23 cellular contexts compared by ENCODE assay signal in the genomic region with DNA sequence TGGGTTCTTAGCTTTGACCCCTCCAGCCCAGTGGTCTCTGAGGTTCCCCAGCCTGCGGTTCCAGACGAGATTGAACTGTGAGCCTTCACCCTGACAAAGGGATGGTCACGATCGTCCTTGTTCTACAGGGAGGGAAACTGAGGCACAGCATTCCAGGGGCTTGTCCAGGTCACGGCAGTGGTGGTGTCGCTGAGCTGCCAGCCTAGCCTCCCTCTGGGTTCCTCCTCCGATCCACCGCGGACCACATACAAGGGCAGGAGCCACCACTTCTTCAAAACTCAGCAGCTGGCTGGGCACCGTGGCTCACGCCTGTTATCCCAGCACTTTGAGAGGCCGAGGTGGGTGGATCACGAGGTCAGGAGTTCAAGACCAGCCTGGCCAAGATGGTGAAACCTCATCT. TPM values are rescaled to one million over a fixed set of nuclear protein-coding genes. Genes with fewer than 3 reads are reported as not detected.
A peak's percentile ranks its signal among the peaks of the same experiment; 100 is the strongest.
DNase-seq lines count a peak whose midpoint lies in the region; ATAC-seq, FAIRE-seq and TF ChIP-seq lines count a peak whose summit lies in the region.
"Had no signal": no experiment of that assay in that cellular context is flagged by ENCODE, and none has a peak within 500 bp of the region (broad histone marks: within the 10 kb centered on the region; RNA-seq: fewer than 3 reads in every experiment).

No MANE protein-coding gene starts in this region.

- H3K9ac ChIP-seq in H1 (replicated peaks in 1 of 4; ENCODE audit: extremely low read depth in 1 of 4, low read depth in 3 of 4, low read length in 3 of 4) = no peak overlapping the region
- H3K9ac ChIP-seq: BLaER1 treated with 17β-estradiol and CSF1 and Interleukin-3, amounts not matched to agents 10 nM and 100 nM had no signal

- no peak overlapping the region for H3K18ac ChIP-seq in H1 (ENCODE audit: extremely low read depth, low read length)

- H2BK15ac ChIP-seq in H1 (ENCODE audit: low read length) = no peak overlapping the region

- CTCF ChIA-PET in H1 (lab: Charles Lee; ENCODE audit: partially characterized antibody) = interaction anchor here (1.1 to 1.9 kb wide), 3 partner anchors 34 to 127 kb away, joined by 3 to 5 read pairs (median 4); no protein-coding TSS in a partner anchor

- peaks cover 15 to 19% of the 10 kb centered on the region in 2 experiments for H3K9me3 ChIP-seq in H1 (ENCODE audit: insufficient read depth in 2 of 2, low read depth in 1 of 2, low read length in 1 of 2)
- H3K9me3 ChIP-seq: pancreas had no signal

- no peaks in the 10 kb centered on the region; a peak in 1 of 8 replicates for H3K36me3 ChIP-seq in H1 (ENCODE audit: control insufficient read depth in 2 of 4, insufficient read depth in 4 of 4, low read length in 3 of 4)
- H3K36me3 ChIP-seq: gastrocnemius medialis, HAP-1, pancreas, right atrium auricular region, tibial nerve had no signal

- no peak overlapping the region for H2AK5ac ChIP-seq in H1 (ENCODE audit: low read depth, low read length)

- DNase-seq in cardiac septum (ENCODE audit: low spot score) (peak; percentile 64), Right ventricle myocardium superior (no peak), H1 (ENCODE audit: low read depth in 1 of 2, low spot score in 2 of 2) (peak in 1 of 2 experiments; percentile 22), posterior vena cava (ENCODE audit: low spot score) (peak; percentile 62), Kasumi-1 (lab: John Stamatoyannopoulos, UW) (no peak), NCI-H510A treated with DMSO at 0.1 percent for 48 hours (lab: John Stamatoyannopoulos, UW) (no peak)
- DNase-seq: activated CD4-positive, alpha-beta T cell treated with anti-CD3 and anti-CD28 coated beads for 36 hours; activated naive CD4-positive, alpha-beta T cell; gastrocnemius medialis; Karpas-422; mammary epithelial cell; NCI-H1417 treated with DMSO at 0.1 percent for 48 hours; NCI-H2029 treated with DMSO at 0.1 percent for 48 hours; PC-9; stimulated activated CD4-positive, alpha-beta T cell treated with anti-CD3 and anti-CD28 coated beads, Interleukin-2, amount 100 ng/mL, for 24 hours had no signal

- FAIRE-seq in H1 (lab: Jason Lieb, UNC) = no peak
- FAIRE-seq: GM12878, pancreas had no signal

- 93% methylated on average over 13 of the region's 13 CpGs; no CpG with 5 or more reads in 1 of the 2 experiments for WGBS in H1 (ENCODE audit: extremely low coverage in 1 of 2, insufficient coverage in 1 of 2, insufficient read length in 1 of 2, insufficient replicate concordance in 2 of 2, low coverage in 1 of 2, low lambda C conversion rate in 2 of 2, missing lambda C conversion rate in 1 of 2), 2 experiments

- H3K23me2 ChIP-seq in H1 (ENCODE audit: low read depth, low read length) = no peaks in the 10 kb centered on the region; the same call in 1 of the 2 replicates

- peaks cover 5 to 26% (median 16%) of the 10 kb centered on the region in 4 experiments for H3K4me1 ChIP-seq in H1 (replicated peaks in 1 of 4; ENCODE audit: control insufficient read depth in 3 of 4, insufficient read depth in 4 of 4, low read length in 3 of 4)
- H3K4me1 ChIP-seq: pancreas, right atrium auricular region, tibial nerve had no signal

- no peak overlapping the region for H3K4ac ChIP-seq in H1 (replicated peaks; ENCODE audit: insufficient read length, low read depth, low read length)

- no peak overlapping the region for H4K8ac ChIP-seq in H1 (ENCODE audit: extremely low read depth, insufficient read depth, low read length)

- H3K14ac ChIP-seq in H1 (ENCODE audit: insufficient read length) = no peak overlapping the region

- TF ChIP-seq CTCF in H1 (IDR thresholded peaks at IDR 0.05; ENCODE audit: control extremely low read depth in 1 of 3, insufficient read depth in 1 of 3, low read depth in 1 of 3, low read length in 3 of 3) = no peak

- TF ChIP-seq POLR2A in H1 (IDR thresholded peaks at IDR 0.05; ENCODE audit: control extremely low read depth in 1 of 2, low read depth in 2 of 2, low read length in 2 of 2) = no peak

- ATAC-seq in Right ventricle myocardium superior (ENCODE audit: poor library complexity) (no peak), HG02981 (IDR thresholded peaks at IDR 0.05; ENCODE audit: unreplicated experiment) (no peak)
- ATAC-seq: activated CD4-positive, alpha-beta T cell treated with anti-CD3 and anti-CD28 coated beads for 36 hours; gastrocnemius medialis; GM12878; pancreas; Right ventricle myocardium inferior had no signal

- no peak overlapping the region for H3K27ac ChIP-seq in H1 (ENCODE audit: low read depth, low read length)
- H3K27ac ChIP-seq: BLaER1 treated with 17β-estradiol and CSF1 and Interleukin-3, amounts not matched to agents 10 nM and 100 nM; gastrocnemius medialis; pancreas; PC-9; right atrium auricular region; tibial nerve had no signal

- peak overlapping the region; percentile 2 for H4K91ac ChIP-seq in H1 (replicated peaks; ENCODE audit: insufficient read length, low read length)

- H2BK120ac ChIP-seq in H1 (replicated peaks; ENCODE audit: low read depth, low read length) = no peak overlapping the region

- no peak overlapping the region for H2BK12ac ChIP-seq in H1 (ENCODE audit: low read depth, low read length)

- intact Hi-C loops in cardiac septum (cut with DNase I) (no loop called here), Right ventricle myocardium superior (cut with DNase I) (no loop called here), posterior vena cava (cut with DNase I) (no loop called here)

- no peak for TF ChIP-seq EP300 in H1 (IDR thresholded peaks at IDR 0.05; ENCODE audit: borderline replicate concordance in 1 of 2, low read depth in 2 of 2, low read length in 2 of 2)

- H2AFZ ChIP-seq in H1 (ENCODE audit: low read length) = no peak overlapping the region
- H2AFZ ChIP-seq: PC-9 had no signal

- TF ChIP-seq RAD21 in H1 (IDR thresholded peaks at IDR 0.05 in 1 of 2, conservative IDR thresholded peaks at IDR 0.05 in 1 of 2; ENCODE audit: low read depth in 2 of 2, low read length in 2 of 2) = no peak

- no peak overlapping the region for H2BK20ac ChIP-seq in H1 (ENCODE audit: low read length)

- H3K4me3 ChIP-seq in H1 (ENCODE audit: extremely low read depth in 1 of 4, insufficient read depth in 2 of 4, low read depth in 3 of 4, low read length in 4 of 4) = no peak overlapping the region
- H3K4me3 ChIP-seq: BLaER1 treated with 17β-estradiol and CSF1 and Interleukin-3, amounts not matched to agents 10 nM and 100 nM; gastrocnemius medialis; GM12878; HAP-1; pancreas; PC-9; right atrium auricular region; tibial nerve had no signal

- H4K20me1 ChIP-seq in H1 (replicated peaks in 1 of 2; ENCODE audit: control insufficient read depth in 1 of 2, insufficient read depth in 2 of 2, low read length in 2 of 2) = peaks cover 0 to 1% of the 10 kb centered on the region in 2 experiments

- H4K5ac ChIP-seq in H1 (ENCODE audit: insufficient read length, low read depth, low read length) = no peak overlapping the region

- no peak overlapping the region for H3K56ac ChIP-seq in H1 (replicated peaks; ENCODE audit: insufficient read length, low read depth, low read length)

- H2BK5ac ChIP-seq in H1 (ENCODE audit: low read depth, low read length) = no peak overlapping the region

- POLR2A ChIA-PET in H1 (lab: Charles Lee; ENCODE audit: partially characterized antibody) = interaction anchor here (1.1 to 1.6 kb wide), 2 partner anchors 11 to 129 kb away, joined by 3 read pairs; no protein-coding TSS in a partner anchor

- H3K4me2 ChIP-seq in H1 (ENCODE audit: insufficient read depth in 1 of 2, low read depth in 2 of 2, low read length in 2 of 2) = no peak overlapping the region
- H3K4me2 ChIP-seq: BLaER1 treated with 17β-estradiol and CSF1 and Interleukin-3, amounts not matched to agents 10 nM and 100 nM; PC-9 had no signal

- no peak overlapping the region for H3K23ac ChIP-seq in H1 (ENCODE audit: insufficient read length)

- H3K27me3 ChIP-seq in H1 (replicated peaks in 1 of 4; ENCODE audit: control insufficient read depth in 3 of 4, extremely low read depth in 1 of 4, insufficient read depth in 3 of 4, low read length in 3 of 4) = peaks cover 0 to 8% (median 6%) of the 10 kb centered on the region in 4 experiments; a peak in 4 of 7 replicates
- H3K27me3 ChIP-seq: gastrocnemius medialis, pancreas, right atrium auricular region had no signal

- H3K79me2 ChIP-seq in H1 (ENCODE audit: control insufficient read depth in 1 of 2, insufficient read depth in 2 of 2, low read length in 2 of 2) = no peaks in the 10 kb centered on the region

- H3K79me1 ChIP-seq in H1 (ENCODE audit: low read depth, low read length) = no peaks in the 10 kb centered on the region

TF ChIP-seq in H1, 55 proteins besides CTCF, POLR2A, EP300 and RAD21:
- no peak for TF ChIP-seq RFX5 (IDR thresholded peaks at IDR 0.05; ENCODE audit: borderline replicate concordance, low read depth, low read length)
- no peak for TF ChIP-seq ATF3 (IDR thresholded peaks at IDR 0.05; ENCODE audit: insufficient read depth, low read depth, low read length)
- no peak for TF ChIP-seq KDM1A (IDR thresholded peaks at IDR 0.05; ENCODE audit: borderline replicate concordance, low read length)
- TF ChIP-seq SUZ12 (IDR thresholded peaks at IDR 0.05; ENCODE audit: low read length) = no peak
- no peak for TF ChIP-seq MAX (IDR thresholded peaks at IDR 0.05)
- TF ChIP-seq FOSL1 (IDR thresholded peaks at IDR 0.05; ENCODE audit: insufficient read depth, low read depth, low read length) = no peak
- TF ChIP-seq CBX5 (IDR thresholded peaks at IDR 0.05; ENCODE audit: low read depth, low read length) = no peak
- no peak for TF ChIP-seq POU5F1 (IDR thresholded peaks at IDR 0.05; ENCODE audit: low read depth, low read length)
- no peak for TF ChIP-seq SP4 (IDR thresholded peaks at IDR 0.05; ENCODE audit: low read length)

RNA-seq across cellular contexts. Expression of gene ELFN1, which starts 35.8 kb away (rescaled TPM):
- total RNA-seq in cardiac septum = 7.4 TPM
- 10.8 TPM for total RNA-seq in Right ventricle myocardium superior
- 2.0 and 2.1 TPM in 2 replicates for total RNA-seq in H1 (2021; fragmentation: NEBNext Ultra II Directional; extraction: Animal tissue kit (Norgen Biotek cat#: 25700))
- polyA plus RNA-seq in H1 (2011; rRNA removed) = 4.5 and 4.8 TPM in 2 replicates
- 3.6 TPM for polyA plus RNA-seq in H1 (2011; cell fraction: cytosol; rRNA removed)
- polyA plus RNA-seq in H1 (2011; cell fraction: nucleus; rRNA removed) = 2.8 TPM
- 1.5 to 4.4 TPM (median 3.3 TPM) in 4 replicates for polyA plus RNA-seq in H1 (2012, experiment 1 of 2)
- polyA plus RNA-seq in H1 (2012, experiment 2 of 2) = 2.0 TPM
- 3.3 TPM for polyA plus RNA-seq in H1 (2013, experiment 1 of 2)
- polyA plus RNA-seq in H1 (2013, experiment 2 of 2) = 3.5 TPM
- 1.8 and 2.7 TPM in 2 replicates for polyA minus RNA-seq in H1 (2011; rRNA and poly(A)+ RNA removed)
- 3.5 TPM for polyA minus RNA-seq in H1 (2011; cell fraction: cytosol; rRNA and poly(A)+ RNA removed)
- polyA minus RNA-seq in H1 (2011; cell fraction: nucleus; rRNA and poly(A)+ RNA removed) = 1.5 TPM
- 1 to 10 TPM; 1.2 to 1.8 TPM for total RNA-seq in posterior vena cava
- total RNA-seq: GM12878 had no signal

Comparison
In these comparisons a context has a peak if more than half of its experiments do, and no peak if none do; other contexts are left out.
1. DNase-seq: peak in cardiac septum (single experiment) and posterior vena cava (single experiment); none in Right ventricle myocardium superior (single experiment), Kasumi-1 (0 of 2) and NCI-H510A treated with DMSO at 0.1 percent for 48 hours (single experiment).